ENCODE assay signal across 16 cellular contexts in genomic region chr5:144460608-144461007, GRCh38.
DNase-seq lines count a peak whose midpoint lies in the region; ATAC-seq, FAIRE-seq and TF ChIP-seq lines count a peak whose summit lies in the region.
"Had no signal": no experiment of that assay in that cellular context is flagged by ENCODE, and none has a peak within 500 bp of the region (broad histone marks: within the 10 kb centered on the region; RNA-seq: fewer than 3 reads in every experiment).

No MANE protein-coding gene starts in this region.

- H3K4me1 ChIP-seq in H1 (replicated peaks in 1 of 4; ENCODE audit: control insufficient read depth in 3 of 4, insufficient read depth in 4 of 4, low read length in 3 of 4), result no peaks in the 10 kb centered on the region
- H3K4me1 ChIP-seq in effector memory CD4-positive, alpha-beta T cell (ENCODE audit: control insufficient read depth, insufficient read depth, low read length, poor library complexity, severe bottlenecking), result no peaks in the 10 kb centered on the region
- H3K4me1 ChIP-seq: BE2C, SJSA1 had no signal

- H3K4ac ChIP-seq in H1 (replicated peaks; ENCODE audit: insufficient read length, low read depth, low read length), result no peak overlapping the region

- WGBS in H1 (ENCODE audit: extremely low coverage in 1 of 2, insufficient coverage in 1 of 2, insufficient read length in 1 of 2, insufficient replicate concordance in 2 of 2, low coverage in 1 of 2, low lambda C conversion rate in 2 of 2, missing lambda C conversion rate in 1 of 2), 2 experiments, result 80% methylated on average over 1 of the region's 1 CpG; no CpG with 5 or more reads in 1 of the 2 experiments

- H3K9me3 Mint-ChIP-seq in naive thymus-derived CD8-positive, alpha-beta T cell, result peaks cover 0 to 55% (median 5%) of the 10 kb centered on the region in 9 donors

- no peak overlapping the region for H3K27ac Mint-ChIP-seq in naive thymus-derived CD8-positive, alpha-beta T cell
- H3K27ac Mint-ChIP-seq: CD4-positive, alpha-beta memory T cell had no signal

- H2AK5ac ChIP-seq in H1 (ENCODE audit: low read depth, low read length), result no peak overlapping the region

- H2BK20ac ChIP-seq in H1 (ENCODE audit: low read length), result no peak overlapping the region

- no peaks in the 10 kb centered on the region for H3K79me2 ChIP-seq in H1 (ENCODE audit: control insufficient read depth in 1 of 2, insufficient read depth in 2 of 2, low read length in 2 of 2)

- no peak for FAIRE-seq in H1 (lab: Jason Lieb, UNC)

- no peak overlapping the region for H3K27ac ChIP-seq in H1 (ENCODE audit: low read depth, low read length)
- H3K27ac ChIP-seq in effector memory CD4-positive, alpha-beta T cell (ENCODE audit: insufficient read depth, low read length, poor library complexity, severe bottlenecking), result no peak overlapping the region
- H3K27ac ChIP-seq: SJSA1 had no signal

- no peaks in the 10 kb centered on the region for H3K4me1 Mint-ChIP-seq in naive thymus-derived CD8-positive, alpha-beta T cell
- H3K4me1 Mint-ChIP-seq: CD4-positive, alpha-beta memory T cell had no signal

- DNase-seq in DMS53 (lab: John Stamatoyannopoulos, UW), result peak; percentile 61
- peak; percentile 14 for DNase-seq in EH (ENCODE audit: low read depth)
- DNase-seq in NCI-H748 (lab: John Stamatoyannopoulos, UW; ENCODE audit: unreplicated experiment), result peak; percentile 78
- no peak for DNase-seq in H1 (ENCODE audit: low read depth in 1 of 2, low spot score in 2 of 2)
- no peak for DNase-seq in effector memory CD4-positive, alpha-beta T cell
- no peak for DNase-seq in HUDEP-2 (lab: John Stamatoyannopoulos, UW; ENCODE audit: unreplicated experiment in 76 of 76)
- DNase-seq in naive thymus-derived CD8-positive, alpha-beta T cell, result no peak
- DNase-seq: BE2C; CD4-positive, alpha-beta memory T cell; IMR-90; Kasumi-1; NCI-H187; NCI-H2171 treated with DMSO at 0.1 percent for 48 hours; NCI-H524 treated with DMSO at 0.1 percent for 48 hours; T1000 had no signal

- no peak overlapping the region for H3K9ac ChIP-seq in H1 (replicated peaks in 1 of 4; ENCODE audit: extremely low read depth in 1 of 4, low read depth in 3 of 4, low read length in 3 of 4)

- no peak overlapping the region for H2BK120ac ChIP-seq in H1 (replicated peaks; ENCODE audit: low read depth, low read length)

- H3K36me3 ChIP-seq in H1 (ENCODE audit: control insufficient read depth in 2 of 4, insufficient read depth in 4 of 4, low read length in 3 of 4), result no peaks in the 10 kb centered on the region
- no peaks in the 10 kb centered on the region for H3K36me3 ChIP-seq in effector memory CD4-positive, alpha-beta T cell (ENCODE audit: control insufficient read depth, insufficient read depth, low read length)
- H3K36me3 ChIP-seq: BE2C, SJSA1 had no signal

- no peak overlapping the region for H3K4me3 Mint-ChIP-seq in naive thymus-derived CD8-positive, alpha-beta T cell
- H3K4me3 Mint-ChIP-seq: CD4-positive, alpha-beta memory T cell had no signal

- no peak overlapping the region for H2BK15ac ChIP-seq in H1 (ENCODE audit: low read length)

- TF ChIP-seq RAD21 in H1 (IDR thresholded peaks at IDR 0.05 in 1 of 2, conservative IDR thresholded peaks at IDR 0.05 in 1 of 2; ENCODE audit: low read depth in 2 of 2, low read length in 2 of 2), result no peak

- no peak overlapping the region for H3K14ac ChIP-seq in H1 (ENCODE audit: insufficient read length)

- H2BK5ac ChIP-seq in H1 (ENCODE audit: low read depth, low read length), result no peak overlapping the region

- CTCF ChIA-PET in H1 (lab: Charles Lee; ENCODE audit: partially characterized antibody), result interaction anchor here (0.6 to 0.9 kb wide), 2 partner anchors 9 to 269 kb away, joined by 3 read pairs; no protein-coding TSS in a partner anchor

- H3K23me2 ChIP-seq in H1 (ENCODE audit: low read depth, low read length), result no peaks in the 10 kb centered on the region

- no peak for TF ChIP-seq POLR2A in H1 (IDR thresholded peaks at IDR 0.05; ENCODE audit: control extremely low read depth in 1 of 2, low read depth in 2 of 2, low read length in 2 of 2)

- no peaks in the 10 kb centered on the region for H3K79me1 ChIP-seq in H1 (ENCODE audit: low read depth, low read length)

- POLR2A ChIA-PET in H1 (lab: Charles Lee; ENCODE audit: partially characterized antibody), result no interaction called here
- POLR2A ChIA-PET in naive thymus-derived CD8-positive, alpha-beta T cell (lab: Charles Lee), result no interaction called here

- no peak overlapping the region for H3K18ac ChIP-seq in H1 (ENCODE audit: extremely low read depth, low read length)

- H4K91ac ChIP-seq in H1 (replicated peaks; ENCODE audit: insufficient read length, low read length), result no peak overlapping the region

- no peak overlapping the region for H4K5ac ChIP-seq in H1 (ENCODE audit: insufficient read length, low read depth, low read length)

- H3K27me3 ChIP-seq in H1 (replicated peaks in 1 of 4; ENCODE audit: control insufficient read depth in 3 of 4, extremely low read depth in 1 of 4, insufficient read depth in 3 of 4, low read length in 3 of 4), result no peaks in the 10 kb centered on the region
- no peaks in the 10 kb centered on the region for H3K27me3 ChIP-seq in effector memory CD4-positive, alpha-beta T cell (replicated peaks; ENCODE audit: control insufficient read depth, insufficient read depth, low read length, poor library complexity, severe bottlenecking)
- H3K27me3 ChIP-seq: BE2C had no signal

- TF ChIP-seq CTCF in H1 (IDR thresholded peaks at IDR 0.05; ENCODE audit: control extremely low read depth in 1 of 3, insufficient read depth in 1 of 3, low read depth in 1 of 3, low read length in 3 of 3), result no peak

- no peaks in the 10 kb centered on the region for H3K36me3 Mint-ChIP-seq in naive thymus-derived CD8-positive, alpha-beta T cell
- H3K36me3 Mint-ChIP-seq: CD4-positive, alpha-beta memory T cell had no signal

- H4K8ac ChIP-seq in H1 (ENCODE audit: extremely low read depth, insufficient read depth, low read length), result no peak overlapping the region

- no peak overlapping the region for H2BK12ac ChIP-seq in H1 (ENCODE audit: low read depth, low read length)

- H3K4me2 ChIP-seq in H1 (ENCODE audit: insufficient read depth in 1 of 2, low read depth in 2 of 2, low read length in 2 of 2), result no peak overlapping the region

- H3K4me3 ChIP-seq in H1 (ENCODE audit: extremely low read depth in 1 of 4, insufficient read depth in 2 of 4, low read depth in 3 of 4, low read length in 4 of 4), result no peak overlapping the region
- H3K4me3 ChIP-seq in effector memory CD4-positive, alpha-beta T cell (ENCODE audit: insufficient read depth, low read depth, low read length, poor library complexity, severe bottlenecking), result no peak overlapping the region
- H3K4me3 ChIP-seq: SJSA1 had no signal

- TF ChIP-seq EP300 in H1 (IDR thresholded peaks at IDR 0.05; ENCODE audit: borderline replicate concordance in 1 of 2, low read depth in 2 of 2, low read length in 2 of 2), result no peak

- H2AFZ ChIP-seq in H1 (ENCODE audit: low read length), result no peak overlapping the region

- no peaks in the 10 kb centered on the region for H3K9me3 ChIP-seq in H1 (ENCODE audit: insufficient read depth in 2 of 2, low read depth in 1 of 2, low read length in 1 of 2)
- no peaks in the 10 kb centered on the region for H3K9me3 ChIP-seq in effector memory CD4-positive, alpha-beta T cell (ENCODE audit: control insufficient read depth, low read length)
- H3K9me3 ChIP-seq: BE2C, SJSA1 had no signal

- no peak overlapping the region for H3K23ac ChIP-seq in H1 (ENCODE audit: insufficient read length)

- no peak overlapping the region for H3K56ac ChIP-seq in H1 (replicated peaks; ENCODE audit: insufficient read length, low read depth, low read length)

- H3K27me3 Mint-ChIP-seq in naive thymus-derived CD8-positive, alpha-beta T cell, result no peaks in the 10 kb centered on the region
- H3K27me3 Mint-ChIP-seq: CD4-positive, alpha-beta memory T cell had no signal

- H4K20me1 ChIP-seq in H1 (replicated peaks in 1 of 2; ENCODE audit: control insufficient read depth in 1 of 2, insufficient read depth in 2 of 2, low read length in 2 of 2), result no peaks in the 10 kb centered on the region

- ATAC-seq in naive thymus-derived CD8-positive, alpha-beta T cell, result no peak

TF ChIP-seq in H1, 55 proteins besides CTCF, POLR2A, EP300 and RAD21:
- 0 out of 2 replicates have a peak, but pooled peaks have one; percentile 22 for TF ChIP-seq TCF12 (IDR thresholded peaks at IDR 0.05; ENCODE audit: low read depth, low read length)
- TF ChIP-seq GABPA (IDR thresholded peaks at IDR 0.05; ENCODE audit: borderline replicate concordance, insufficient read depth, low read length), result no peak

Comparison
In these comparisons a context has a peak if more than half of its experiments do, and no peak if none do; other contexts are left out.
1. DNase-seq: peak in DMS53 (single experiment), EH (single experiment) and NCI-H748 (single experiment); none in H1 (0 of 2), effector memory CD4-positive, alpha-beta T cell (0 of 3), HUDEP-2 (0 of 76) and naive thymus-derived CD8-positive, alpha-beta T cell (0 of 10).